In genomic region chr10:124802313-124802675, GRCh38 we compare ENCODE assay signal across 8 cellular contexts. TPM values are rescaled to one million over a fixed set of nuclear protein-coding genes. Genes with fewer than 3 reads are reported as not detected.
A peak's percentile ranks its signal among the peaks of the same experiment; 100 is the strongest.
DNase-seq lines count a peak whose midpoint lies in the region; ATAC-seq lines count a peak whose summit lies in the region.

No MANE protein-coding gene starts in this region.

- H3K27me3 ChIP-seq in duodenal mucosa (ENCODE audit: control insufficient read depth in 1 of 2, insufficient read depth in 2 of 2, low read length in 2 of 2) = no peaks in the 10 kb centered on the region
- no peaks in the 10 kb centered on the region for H3K27me3 ChIP-seq in naive thymus-derived CD4-positive, alpha-beta T cell (ENCODE audit: control insufficient read depth in 2 of 2, insufficient read depth in 2 of 2, low read length in 2 of 2)

- H3K4me1 ChIP-seq in duodenal mucosa (ENCODE audit: control insufficient read depth in 1 of 2, insufficient read depth in 2 of 2, low read length in 2 of 2) = peaks cover 3 to 10% of the 10 kb centered on the region in 2 donors
- H3K4me1 ChIP-seq in naive thymus-derived CD4-positive, alpha-beta T cell (ENCODE audit: control insufficient read depth in 2 of 2, insufficient read depth in 2 of 2, low read length in 2 of 2) = peaks cover 0 to 5% of the 10 kb centered on the region in 2 donors

- peaks cover 0 to 12% (median 4%) of the 10 kb centered on the region in 5 donors for H3K27me3 Mint-ChIP-seq in naive thymus-derived CD4-positive, alpha-beta T cell

- peak overlapping the region; percentile 70 for H3K27ac ChIP-seq in duodenal mucosa (ENCODE audit: low read depth, low read length)
- H3K27ac ChIP-seq in naive thymus-derived CD4-positive, alpha-beta T cell (ENCODE audit: low read depth, low read length) = peak overlapping the region; percentile 90

- intact Hi-C loops in naive thymus-derived CD4-positive, alpha-beta T cell (cut with micrococcal nuclease) = loop anchor here (5.0 to 10.0 kb wide), 4 partner anchors 157 to 1795 kb away; partner anchors contain the start of genes EDRF1 (in 2 of the 2), ACADSB (in 1 of the 2), BCCIP (in 1 of the 2) and IKZF5 (in 1 of the 2)

- H3K36me3 Mint-ChIP-seq in naive thymus-derived CD4-positive, alpha-beta T cell = no peaks in the 10 kb centered on the region

- H3K9me3 ChIP-seq in duodenal mucosa (ENCODE audit: control insufficient read depth in 1 of 2, low read length in 2 of 2) = no peaks in the 10 kb centered on the region
- H3K9me3 ChIP-seq in naive thymus-derived CD4-positive, alpha-beta T cell (ENCODE audit: control insufficient read depth in 2 of 3, low read length in 3 of 3) = no peaks in the 10 kb centered on the region

- H3K27ac Mint-ChIP-seq in naive thymus-derived CD4-positive, alpha-beta T cell = peak overlapping the region; percentile 55 to 95 (median 88)

- peaks cover 9 to 24% (median 17%) of the 10 kb centered on the region in 7 donors for H3K4me1 Mint-ChIP-seq in naive thymus-derived CD4-positive, alpha-beta T cell

- no peaks in the 10 kb centered on the region for H3K36me3 ChIP-seq in duodenal mucosa (ENCODE audit: control insufficient read depth in 1 of 2, insufficient read depth in 2 of 2, low read length in 2 of 2)
- peaks cover 0 to 6% (median 0%) of the 10 kb centered on the region in 3 experiments for H3K36me3 ChIP-seq in naive thymus-derived CD4-positive, alpha-beta T cell (ENCODE audit: control insufficient read depth in 2 of 3, insufficient read depth in 3 of 3, low read length in 3 of 3)

- H3K4me3 Mint-ChIP-seq in naive thymus-derived CD4-positive, alpha-beta T cell = peak overlapping the region; percentile 85 to 96 (median 88)

- CTCF ChIA-PET in naive thymus-derived CD4-positive, alpha-beta T cell (lab: Charles Lee) = interaction anchor here (1.0 kb wide), 1 partner anchor 27 kb away, joined by 3 read pairs; no protein-coding TSS in a partner anchor

- ATAC-seq in HG02884 (IDR thresholded peaks at IDR 0.05; ENCODE audit: unreplicated experiment) = peak; percentile 46
- peak; percentile 28 for ATAC-seq in naive thymus-derived CD4-positive, alpha-beta T cell

- peak overlapping the region; percentile 79 to 86 for H3K9ac ChIP-seq in duodenal mucosa (ENCODE audit: low read depth in 1 of 2, low read length in 2 of 2)

- peak overlapping the region; percentile 87 to 90 for H3K4me3 ChIP-seq in duodenal mucosa (ENCODE audit: low read depth in 1 of 2, low read length in 2 of 2)
- peak overlapping the region; percentile 97 for H3K4me3 ChIP-seq in naive thymus-derived CD4-positive, alpha-beta T cell (ENCODE audit: low read length)

- DNase-seq in activated T-cell treated with anti-CD3 and anti-CD28 coated beads for 4 hours (peak; percentile 4), OCI-M1 (lab: John Stamatoyannopoulos, UW) (peak; percentile 50)
- no peak for DNase-seq in activated T-cell treated with anti-CD3 and anti-CD28 coated beads, Interleukin-2, amount 50 U/mL, for 1 hour
- DNase-seq in naive thymus-derived CD4-positive, alpha-beta T cell = peak in 1 of 9 donors; percentile 16
- DNase-seq in stimulated activated CD8-positive, alpha-beta memory T cell treated with anti-CD3 and anti-CD28 coated beads, Interleukin-4, amount 100 ng/mL, for 48 hours = no peak
- DNase-seq in stimulated activated CD4-positive, alpha-beta T cell treated with anti-CD3 and anti-CD28 coated beads, Interleukin-4, amount 100 ng/mL, for 1 hour = no peak

- POLR2A ChIA-PET in naive thymus-derived CD4-positive, alpha-beta T cell (lab: Charles Lee) = interaction anchor here (1.0 to 3.4 kb wide), 4 partner anchors 11 to 114 kb away, joined by 3 to 27 read pairs (median 4); partner anchors contain the start of gene EEF1AKMT2

- H3K9me3 Mint-ChIP-seq in naive thymus-derived CD4-positive, alpha-beta T cell = no peaks in the 10 kb centered on the region

RNA-seq across cellular contexts. Expression of gene ABRAXAS2, which starts 0.7 kb away (rescaled TPM):
- total RNA-seq in naive thymus-derived CD4-positive, alpha-beta T cell = 10 to 100 TPM in 3 of 5 experiments, 1 to 10 TPM in 2; 7.0 to 17.5 (median 14.5) TPM
- 10 to 100 TPM; 12.2 to 14.2 TPM for polyA plus RNA-seq in naive thymus-derived CD4-positive, alpha-beta T cell

RNA-seq across cellular contexts. Expression of gene EEF1AKMT2, which starts 10.6 kb away (rescaled TPM):
- total RNA-seq in naive thymus-derived CD4-positive, alpha-beta T cell = 10 to 100 TPM; 11.5 to 23.0 (median 21.0) TPM
- polyA plus RNA-seq in naive thymus-derived CD4-positive, alpha-beta T cell = 10 to 100 TPM; 22.0 to 38.1 TPM

RNA-seq across cellular contexts. Expression of gene FAM53B, which starts 58.1 kb away (rescaled TPM):
- 10 to 100 TPM; 25.5 to 51.5 (median 28.6) TPM for total RNA-seq in naive thymus-derived CD4-positive, alpha-beta T cell
- polyA plus RNA-seq in naive thymus-derived CD4-positive, alpha-beta T cell = 10 to 100 TPM in 1 of 2 donors, 1 to 10 TPM in 1; 3.9 to 18.8 TPM

Comparison
In these comparisons a context has a peak if more than half of its experiments do, and no peak if none do; other contexts are left out.
1. DNase-seq: peak in activated T-cell treated with anti-CD3 and anti-CD28 coated beads for 4 hours (single experiment) and OCI-M1 (single experiment); none in activated T-cell treated with anti-CD3 and anti-CD28 coated beads, Interleukin-2, amount 50 U/mL, for 1 hour (single experiment), stimulated activated CD8-positive, alpha-beta memory T cell treated with anti-CD3 and anti-CD28 coated beads, Interleukin-4, amount 100 ng/mL, for 48 hours (single experiment) and stimulated activated CD4-positive, alpha-beta T cell treated with anti-CD3 and anti-CD28 coated beads, Interleukin-4, amount 100 ng/mL, for 1 hour (single experiment).